8 cellular contexts compared by ENCODE assay signal in genomic region chr19:29277107-29277506, GRCh38.
DNase-seq lines count a peak whose midpoint lies in the region; ATAC-seq lines count a peak whose summit lies in the region.

No MANE protein-coding gene starts in this region.

- H4K8ac ChIP-seq in trophoblast cell (ENCODE audit: low read depth, low read length) = no peak overlapping the region

- no peak overlapping the region for H3K18ac ChIP-seq in trophoblast cell (ENCODE audit: low read length)

- H2AFZ ChIP-seq in trophoblast cell (ENCODE audit: insufficient read depth, low read length, poor library complexity) = no peak overlapping the region

- H3K4ac ChIP-seq in trophoblast cell (ENCODE audit: low read depth, low read length) = no peak overlapping the region

- H3K27ac ChIP-seq in trophoblast cell (ENCODE audit: low read depth, low read length) = no peak overlapping the region

- H3K23ac ChIP-seq in trophoblast cell (ENCODE audit: low read length) = no peak overlapping the region

- no peak overlapping the region for H3K9ac ChIP-seq in trophoblast cell (ENCODE audit: low read length)

- peak; percentile 91 for ATAC-seq in GM21717 (IDR thresholded peaks at IDR 0.05; ENCODE audit: unreplicated experiment)

- peak; percentile 32 for DNase-seq in ELR (ENCODE audit: low read depth)
- peak; percentile 69 for DNase-seq in M059J (ENCODE audit: low read depth)
- peak; percentile 18 to 24 for DNase-seq in activated CD8-positive, alpha-beta memory T cell treated with anti-CD3 and anti-CD28 coated beads for 4 hours (ENCODE audit: low read depth in 2 of 2)
- DNase-seq in left kidney (ENCODE audit: low read depth, low spot score) = peak; percentile 46
- no peak for DNase-seq in cerebellum (ENCODE audit: low spot score)
- DNase-seq in trophoblast cell = no peak
- no peak for DNase-seq in occipital lobe (lab: John Stamatoyannopoulos, UW)

- H3K4me3 ChIP-seq in trophoblast cell (ENCODE audit: low read depth, low read length) = no peak overlapping the region

- H2BK5ac ChIP-seq in trophoblast cell (ENCODE audit: low read depth, low read length, poor library complexity) = no peak overlapping the region

- no peaks in the 10 kb centered on the region for H3K36me3 ChIP-seq in trophoblast cell (ENCODE audit: control insufficient read depth in 1 of 2, insufficient read depth in 2 of 2, low read length in 2 of 2)

- no peaks in the 10 kb centered on the region for H3K79me1 ChIP-seq in trophoblast cell (ENCODE audit: low read length)

- H3K4me2 ChIP-seq in trophoblast cell (ENCODE audit: low read length) = no peak overlapping the region

- no peak overlapping the region for H2BK12ac ChIP-seq in trophoblast cell (ENCODE audit: low read length)

- no peaks in the 10 kb centered on the region for H3K9me3 ChIP-seq in trophoblast cell (ENCODE audit: insufficient read depth, low read depth, low read length)

- H3K4me1 ChIP-seq in trophoblast cell (ENCODE audit: control insufficient read depth in 1 of 2, insufficient read depth in 2 of 2, low read length in 2 of 2) = no peaks in the 10 kb centered on the region

- no peak overlapping the region for H2BK120ac ChIP-seq in trophoblast cell (ENCODE audit: insufficient read depth, low read length, poor library complexity)

- no CpG with 5 or more reads among the region's 7 CpGs for WGBS in trophoblast cell (ENCODE audit: extremely low coverage, insufficient coverage, insufficient read length)

- H4K12ac ChIP-seq in trophoblast cell (ENCODE audit: low read depth, low read length) = no peak overlapping the region

- H3K14ac ChIP-seq in trophoblast cell (ENCODE audit: low read length) = no peak overlapping the region

- H3K27me3 ChIP-seq in trophoblast cell (ENCODE audit: insufficient read depth, low read length) = no peaks in the 10 kb centered on the region

- H3K79me2 ChIP-seq in trophoblast cell (ENCODE audit: control insufficient read depth, insufficient read depth, low read length, poor library complexity) = no peaks in the 10 kb centered on the region

- H2AK5ac ChIP-seq in trophoblast cell (ENCODE audit: low read length) = no peak overlapping the region

- no peak overlapping the region for H4K91ac ChIP-seq in trophoblast cell (ENCODE audit: low read depth, low read length)

Comparison
In these comparisons a context has a peak if more than half of its experiments do, and no peak if none do; other contexts are left out.
1. DNase-seq: peak in ELR (single experiment), M059J (single experiment), activated CD8-positive, alpha-beta memory T cell treated with anti-CD3 and anti-CD28 coated beads for 4 hours (2 of 2) and left kidney (single experiment); none in cerebellum (single experiment), trophoblast cell (0 of 2) and occipital lobe (single experiment).